Comparison of ENCODE assay signal across 1 cellular context in the genomic region with DNA sequence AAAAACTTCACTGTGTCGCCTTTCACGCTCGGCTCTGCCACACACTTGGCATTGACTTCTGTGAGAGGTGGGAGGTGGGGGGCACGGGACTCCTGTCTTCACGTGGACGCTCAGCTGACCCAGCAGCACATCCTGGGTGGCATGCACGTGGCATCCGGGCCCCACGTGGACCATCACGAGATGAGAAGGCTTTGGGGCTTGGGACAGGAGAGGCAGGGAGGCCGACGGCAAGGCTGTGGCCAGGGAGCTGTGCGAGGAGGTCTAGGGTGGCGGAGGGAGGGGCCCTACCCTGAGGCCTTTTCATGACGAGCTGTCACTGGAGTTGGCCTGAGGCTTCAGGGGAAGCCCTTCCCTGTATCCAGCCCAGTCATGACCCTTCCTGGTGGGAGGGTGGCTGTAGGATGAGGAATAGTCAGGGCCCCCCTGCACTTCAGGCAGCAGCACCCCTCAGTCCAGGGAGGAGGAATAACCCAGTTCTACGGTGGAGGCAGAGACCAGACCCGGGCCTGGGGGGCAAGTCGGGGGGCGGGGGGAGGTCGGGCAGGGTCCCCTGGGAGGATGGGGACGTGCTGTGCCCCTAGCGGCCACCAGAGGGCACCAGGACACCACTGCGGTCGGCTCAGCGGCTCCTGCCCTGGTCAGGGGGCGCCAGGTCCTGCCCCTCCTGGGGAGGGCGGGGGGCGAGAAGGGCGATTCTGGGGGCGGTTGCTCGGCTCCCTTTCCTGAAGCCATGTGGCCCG.
TF ChIP-seq lines count a peak whose summit lies in the region.

No MANE protein-coding gene starts in this region.

TF ChIP-seq in HepG2, 621 proteins besides CTCF, POLR2A, EP300 and RAD21 (continued from another document):
- TF ChIP-seq, protein P1, sequence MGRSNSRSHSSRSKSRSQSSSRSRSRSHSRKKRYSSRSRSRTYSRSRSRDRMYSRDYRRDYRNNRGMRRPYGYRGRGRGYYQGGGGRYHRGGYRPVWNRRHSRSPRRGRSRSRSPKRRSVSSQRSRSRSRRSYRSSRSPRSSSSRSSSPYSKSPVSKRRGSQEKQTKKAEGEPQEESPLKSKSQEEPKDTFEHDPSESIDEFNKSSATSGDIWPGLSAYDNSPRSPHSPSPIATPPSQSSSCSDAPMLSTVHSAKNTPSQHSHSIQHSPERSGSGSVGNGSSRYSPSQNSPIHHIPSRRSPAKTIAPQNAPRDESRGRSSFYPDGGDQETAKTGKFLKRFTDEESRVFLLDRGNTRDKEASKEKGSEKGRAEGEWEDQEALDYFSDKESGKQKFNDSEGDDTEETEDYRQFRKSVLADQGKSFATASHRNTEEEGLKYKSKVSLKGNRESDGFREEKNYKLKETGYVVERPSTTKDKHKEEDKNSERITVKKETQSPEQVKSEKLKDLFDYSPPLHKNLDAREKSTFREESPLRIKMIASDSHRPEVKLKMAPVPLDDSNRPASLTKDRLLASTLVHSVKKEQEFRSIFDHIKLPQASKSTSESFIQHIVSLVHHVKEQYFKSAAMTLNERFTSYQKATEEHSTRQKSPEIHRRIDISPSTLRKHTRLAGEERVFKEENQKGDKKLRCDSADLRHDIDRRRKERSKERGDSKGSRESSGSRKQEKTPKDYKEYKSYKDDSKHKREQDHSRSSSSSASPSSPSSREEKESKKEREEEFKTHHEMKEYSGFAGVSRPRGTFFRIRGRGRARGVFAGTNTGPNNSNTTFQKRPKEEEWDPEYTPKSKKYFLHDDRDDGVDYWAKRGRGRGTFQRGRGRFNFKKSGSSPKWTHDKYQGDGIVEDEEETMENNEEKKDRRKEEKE (IDR thresholded peaks at IDR 0.05) = no peak
- TF ChIP-seq, protein P2, sequence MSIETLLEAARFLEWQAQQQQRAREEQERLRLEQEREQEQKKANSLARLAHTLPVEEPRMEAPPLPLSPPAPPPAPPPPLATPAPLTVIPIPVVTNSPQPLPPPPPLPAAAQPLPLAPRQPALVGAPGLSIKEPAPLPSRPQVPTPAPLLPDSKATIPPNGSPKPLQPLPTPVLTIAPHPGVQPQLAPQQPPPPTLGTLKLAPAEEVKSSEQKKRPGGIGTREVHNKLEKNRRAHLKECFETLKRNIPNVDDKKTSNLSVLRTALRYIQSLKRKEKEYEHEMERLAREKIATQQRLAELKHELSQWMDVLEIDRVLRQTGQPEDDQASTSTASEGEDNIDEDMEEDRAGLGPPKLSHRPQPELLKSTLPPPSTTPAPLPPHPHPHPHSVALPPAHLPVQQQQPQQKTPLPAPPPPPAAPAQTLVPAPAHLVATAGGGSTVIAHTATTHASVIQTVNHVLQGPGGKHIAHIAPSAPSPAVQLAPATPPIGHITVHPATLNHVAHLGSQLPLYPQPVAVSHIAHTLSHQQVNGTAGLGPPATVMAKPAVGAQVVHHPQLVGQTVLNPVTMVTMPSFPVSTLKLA (IDR thresholded peaks at IDR 0.05) = peak; percentile 69
- TF ChIP-seq, protein P3, sequence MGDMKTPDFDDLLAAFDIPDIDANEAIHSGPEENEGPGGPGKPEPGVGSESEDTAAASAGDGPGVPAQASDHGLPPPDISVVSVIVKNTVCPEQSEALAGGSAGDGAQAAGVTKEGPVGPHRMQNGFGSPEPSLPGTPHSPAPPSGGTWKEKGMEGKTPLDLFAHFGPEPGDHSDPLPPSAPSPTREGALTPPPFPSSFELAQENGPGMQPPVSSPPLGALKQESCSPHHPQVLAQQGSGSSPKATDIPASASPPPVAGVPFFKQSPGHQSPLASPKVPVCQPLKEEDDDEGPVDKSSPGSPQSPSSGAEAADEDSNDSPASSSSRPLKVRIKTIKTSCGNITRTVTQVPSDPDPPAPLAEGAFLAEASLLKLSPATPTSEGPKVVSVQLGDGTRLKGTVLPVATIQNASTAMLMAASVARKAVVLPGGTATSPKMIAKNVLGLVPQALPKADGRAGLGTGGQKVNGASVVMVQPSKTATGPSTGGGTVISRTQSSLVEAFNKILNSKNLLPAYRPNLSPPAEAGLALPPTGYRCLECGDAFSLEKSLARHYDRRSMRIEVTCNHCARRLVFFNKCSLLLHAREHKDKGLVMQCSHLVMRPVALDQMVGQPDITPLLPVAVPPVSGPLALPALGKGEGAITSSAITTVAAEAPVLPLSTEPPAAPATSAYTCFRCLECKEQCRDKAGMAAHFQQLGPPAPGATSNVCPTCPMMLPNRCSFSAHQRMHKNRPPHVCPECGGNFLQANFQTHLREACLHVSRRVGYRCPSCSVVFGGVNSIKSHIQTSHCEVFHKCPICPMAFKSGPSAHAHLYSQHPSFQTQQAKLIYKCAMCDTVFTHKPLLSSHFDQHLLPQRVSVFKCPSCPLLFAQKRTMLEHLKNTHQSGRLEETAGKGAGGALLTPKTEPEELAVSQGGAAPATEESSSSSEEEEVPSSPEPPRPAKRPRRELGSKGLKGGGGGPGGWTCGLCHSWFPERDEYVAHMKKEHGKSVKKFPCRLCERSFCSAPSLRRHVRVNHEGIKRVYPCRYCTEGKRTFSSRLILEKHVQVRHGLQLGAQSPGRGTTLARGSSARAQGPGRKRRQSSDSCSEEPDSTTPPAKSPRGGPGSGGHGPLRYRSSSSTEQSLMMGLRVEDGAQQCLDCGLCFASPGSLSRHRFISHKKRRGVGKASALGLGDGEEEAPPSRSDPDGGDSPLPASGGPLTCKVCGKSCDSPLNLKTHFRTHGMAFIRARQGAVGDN (CRISPR knock-in tag; IDR thresholded peaks at IDR 0.05) = no peak
- TF ChIP-seq ZBTB7B (CRISPR knock-in tag; IDR thresholded peaks at IDR 0.05) = peak; percentile 73; the same call in 1 of the 2 replicates
- TF ChIP-seq ZSCAN30 (CRISPR knock-in tag; IDR thresholded peaks at IDR 0.05) = no peak
- TF ChIP-seq FOXK1 (CRISPR knock-in tag; IDR thresholded peaks at IDR 0.05; ENCODE audit: borderline replicate concordance, low read depth) = no peak
